In genomic region chr17:46171939-46172338, GRCh38 we compare ENCODE assay signal across 19 cellular contexts. TPM values are rescaled to one million over a fixed set of nuclear protein-coding genes. Genes with fewer than 3 reads are reported as not detected.
DNase-seq lines count a peak whose midpoint lies in the region; ATAC-seq and TF ChIP-seq lines count a peak whose summit lies in the region.
"Had no signal": no experiment of that assay in that cellular context is flagged by ENCODE, and none has a peak within 500 bp of the region (broad histone marks: within the 10 kb centered on the region; RNA-seq: fewer than 3 reads in every experiment).

No MANE protein-coding gene starts in this region.

- CTCF ChIA-PET in WTC11 (lab: Charles Lee): interaction anchor here (1.8 to 2.7 kb wide), 2 partner anchors 21 to 128 kb away, joined by 9 to 10 read pairs; partner anchors contain the start of gene KANSL1

- H3K27ac ChIP-seq in right cardiac atrium (ENCODE audit: low read length): no peak overlapping the region
- peak overlapping the region; percentile 13 for H3K27ac ChIP-seq in smooth muscle cell (ENCODE audit: low read depth)
- H3K27ac ChIP-seq in esophagus muscularis mucosa (replicated peaks in 1 of 4): no peak overlapping the region
- H3K27ac ChIP-seq: prostate gland, testis had no signal

- H3K27me3 ChIP-seq in right cardiac atrium (ENCODE audit: control insufficient read depth, insufficient read depth) (no peaks in the 10 kb centered on the region), smooth muscle cell (ENCODE audit: low read depth) (no peaks in the 10 kb centered on the region), esophagus muscularis mucosa (no peaks in the 10 kb centered on the region)
- H3K27me3 ChIP-seq: spleen, testis had no signal

- DNase-seq in right cardiac atrium: peak in 1 of 3 donors; percentile 55
- no peak for DNase-seq in Right ventricle myocardium inferior (ENCODE audit: missing footprints)
- DNase-seq in WTC11 (ENCODE audit: low spot score): no peak
- DNase-seq in endothelial cell (ENCODE audit: low spot score): no peak
- no peak for DNase-seq in smooth muscle cell (lab: John Stamatoyannopoulos, UW; ENCODE audit: unreplicated experiment)
- no peak for DNase-seq in esophagus muscularis mucosa (ENCODE audit: extremely low spot score)
- DNase-seq: activated CD8-positive, alpha-beta memory T cell treated with anti-CD3 and anti-CD28 coated beads, Interleukin-2, amount 50 U/mL, for 48 hours; AML-193; KBM-7; mammary epithelial cell; naive B cell; NCI-H2029; NCI-H446; spleen; stimulated activated CD8-positive, alpha-beta memory T cell treated with anti-CD3 and anti-CD28 coated beads, Interleukin-4, amount 100 ng/mL, for 48 hours; testis had no signal

- H3K27me3 Mint-ChIP-seq in WTC11 (ENCODE audit: low read depth) (no peaks in the 10 kb centered on the region; the same call in 1 of the 2 replicates), endothelial cell (ENCODE audit: unreplicated experiment) (peaks cover 10% of the 10 kb centered on the region)
- H3K27me3 Mint-ChIP-seq: naive B cell had no signal

- no peak overlapping the region for H3K4me2 ChIP-seq in smooth muscle cell

- TF ChIP-seq CTCF in WTC11 (IDR thresholded peaks at IDR 0.05): no peak
- TF ChIP-seq CTCF in endothelial cell (IDR thresholded peaks at IDR 0.05; ENCODE audit: unreplicated experiment): no peak
- no peak for TF ChIP-seq CTCF in smooth muscle cell (IDR thresholded peaks at IDR 0.05; ENCODE audit: borderline replicate concordance, insufficient read depth, poor library complexity, severe bottlenecking)
- TF ChIP-seq CTCF in esophagus muscularis mucosa (IDR thresholded peaks at IDR 0.05): no peak

- H3K79me2 ChIP-seq in smooth muscle cell (ENCODE audit: low read depth): peaks cover 100% of the 10 kb centered on the region

- no peak overlapping the region for H2AFZ ChIP-seq in smooth muscle cell (ENCODE audit: low read depth)

- H3K36me3 ChIP-seq in smooth muscle cell (ENCODE audit: low read depth) (peaks cover 12% of the 10 kb centered on the region), esophagus muscularis mucosa (peaks cover 13 to 35% (median 21%) of the 10 kb centered on the region in 4 donors)
- H3K36me3 ChIP-seq: prostate gland had no signal

- POLR2A ChIA-PET in WTC11 (lab: Charles Lee): interaction anchor here (1.3 kb wide), 1 partner anchor 9 kb away, joined by 5 read pairs; no protein-coding TSS in a partner anchor

- peaks cover 30% of the 10 kb centered on the region for H3K36me3 Mint-ChIP-seq in WTC11
- peaks cover 23% of the 10 kb centered on the region for H3K36me3 Mint-ChIP-seq in endothelial cell (ENCODE audit: low read depth, unreplicated experiment)

- 80% methylated on average over 14 of the region's 14 CpGs for WGBS in right cardiac atrium
- WGBS in smooth muscle cell (ENCODE audit: low lambda C conversion rate): 93% methylated on average over 14 of the region's 14 CpGs
- 87% methylated on average over 14 of the region's 14 CpGs for WGBS in esophagus muscularis mucosa

- no peak for TF ChIP-seq POLR2A in esophagus muscularis mucosa (IDR thresholded peaks at IDR 0.05; ENCODE audit: low read depth)

- H3K4me3 Mint-ChIP-seq in WTC11 (no peak overlapping the region), endothelial cell (ENCODE audit: unreplicated experiment) (no peak overlapping the region)
- H3K4me3 Mint-ChIP-seq: naive B cell had no signal

- H3K4me1 ChIP-seq in right cardiac atrium (ENCODE audit: control insufficient read depth, insufficient read depth, low read length) (peaks cover 14% of the 10 kb centered on the region), smooth muscle cell (ENCODE audit: low read depth) (peaks cover 24% of the 10 kb centered on the region), esophagus muscularis mucosa (peaks cover 81 to 100% (median 97%) of the 10 kb centered on the region in 4 donors)

- H3K9me3 ChIP-seq in right cardiac atrium (ENCODE audit: control insufficient read depth, low read length) (no peaks in the 10 kb centered on the region), smooth muscle cell (replicated peaks; ENCODE audit: low read depth) (no peaks in the 10 kb centered on the region), esophagus muscularis mucosa (no peaks in the 10 kb centered on the region)
- H3K9me3 ChIP-seq: prostate gland, spleen, testis had no signal

- H3K4me3 ChIP-seq in right cardiac atrium (ENCODE audit: low read length) (no peak overlapping the region), smooth muscle cell (no peak overlapping the region), esophagus muscularis mucosa (no peak overlapping the region)
- H3K4me3 ChIP-seq: prostate gland, spleen, testis had no signal

- peaks cover 100% of the 10 kb centered on the region for H4K20me1 ChIP-seq in smooth muscle cell (ENCODE audit: low read depth)

- H3F3A ChIP-seq in smooth muscle cell (ENCODE audit: low read depth): peaks cover 12% of the 10 kb centered on the region

- intact Hi-C loops in right cardiac atrium (cut with DNase I): loop anchor here in 1 of 4 donors (10.0 kb wide), 1 partner anchor 57 kb away; no protein-coding TSS in a partner anchor
- intact Hi-C loops in Right ventricle myocardium inferior (cut with DNase I): no loop called here
- intact Hi-C loops in esophagus muscularis mucosa (cut with DNase I): no loop called here

- no peak for TF ChIP-seq EP300 in esophagus muscularis mucosa (IDR thresholded peaks at IDR 0.05)

- H3K4me1 Mint-ChIP-seq in WTC11 (peaks cover 58% of the 10 kb centered on the region), endothelial cell (ENCODE audit: unreplicated experiment) (peaks cover 40% of the 10 kb centered on the region)

- H3K27ac Mint-ChIP-seq in WTC11 (peak overlapping the region; percentile 92), endothelial cell (ENCODE audit: unreplicated experiment) (peak overlapping the region; percentile 71)

- H3K9me3 Mint-ChIP-seq in WTC11: no peaks in the 10 kb centered on the region
- H3K9me3 Mint-ChIP-seq in endothelial cell (ENCODE audit: unreplicated experiment): no peaks in the 10 kb centered on the region
- H3K9me3 Mint-ChIP-seq: naive B cell had no signal

- H3K9ac ChIP-seq in smooth muscle cell (ENCODE audit: low read depth): no peak overlapping the region

- peak; percentile 34 to 46 for ATAC-seq in right cardiac atrium
- ATAC-seq in Right ventricle myocardium inferior: no peak
- ATAC-seq in WTC11: no peak
- no peak for ATAC-seq in GM21447 (IDR thresholded peaks at IDR 0.05; ENCODE audit: unreplicated experiment)
- no peak for ATAC-seq in GM21528 (IDR thresholded peaks at IDR 0.05; ENCODE audit: low FRiP score, unreplicated experiment)

TF ChIP-seq in WTC11, 78 proteins besides CTCF, POLR2A, EP300 and RAD21 (continues in another document):
- TF ChIP-seq NR1H2 (CRISPR knock-in tag; IDR thresholded peaks at IDR 0.05): no peak
- TF ChIP-seq USF1 (CRISPR knock-in tag; IDR thresholded peaks at IDR 0.05): no peak
- TF ChIP-seq ZBTB21 (CRISPR knock-in tag; IDR thresholded peaks at IDR 0.05; ENCODE audit: borderline replicate concordance): no peak
- no peak for TF ChIP-seq GABPB1 (CRISPR knock-in tag; IDR thresholded peaks at IDR 0.05)
- no peak for TF ChIP-seq MAX (CRISPR knock-in tag; IDR thresholded peaks at IDR 0.05)
- no peak for TF ChIP-seq ZMAT4 (CRISPR knock-in tag; IDR thresholded peaks at IDR 0.05)
- no peak for TF ChIP-seq RELA (CRISPR knock-in tag; IDR thresholded peaks at IDR 0.05; ENCODE audit: borderline replicate concordance)
- TF ChIP-seq ZNF512 (CRISPR knock-in tag; IDR thresholded peaks at IDR 0.05; ENCODE audit: borderline replicate concordance): no peak
- TF ChIP-seq ZNF232 (CRISPR knock-in tag; IDR thresholded peaks at IDR 0.05): no peak

RNA-seq across cellular contexts. Expression of gene KANSL1, which starts 21.3 kb away (rescaled TPM):
- total RNA-seq in right cardiac atrium: 10 to 100 TPM; 36.2 to 53.8 (median 43.7) TPM
- polyA plus RNA-seq in right cardiac atrium: 15.9 TPM
- total RNA-seq in Right ventricle myocardium inferior: 27.9 TPM
- total RNA-seq in WTC11 (2021): 66.4 to 72.7 TPM (median 68.5 TPM) in 3 replicates
- total RNA-seq in endothelial cell (ENCODE audit: unreplicated experiment): 154 TPM
- 59.9 and 69.7 TPM in 2 replicates for total RNA-seq in smooth muscle cell
- 16.9 and 23.2 TPM in 2 replicates for polyA plus RNA-seq in smooth muscle cell
- total RNA-seq in esophagus muscularis mucosa: 100 to 1,000 TPM in 1 of 4 donors, 10 to 100 TPM in 3; 55.0 to 124 (median 70.0) TPM

Comparison
In these comparisons a context has a peak if more than half of its experiments do, and no peak if none do; other contexts are left out.
1. ATAC-seq: peak in right cardiac atrium (2 of 2); none in Right ventricle myocardium inferior (single experiment), WTC11 (single experiment), GM21447 (single experiment) and GM21528 (single experiment).